25 cellular contexts compared by ENCODE assay signal in the genomic region with DNA sequence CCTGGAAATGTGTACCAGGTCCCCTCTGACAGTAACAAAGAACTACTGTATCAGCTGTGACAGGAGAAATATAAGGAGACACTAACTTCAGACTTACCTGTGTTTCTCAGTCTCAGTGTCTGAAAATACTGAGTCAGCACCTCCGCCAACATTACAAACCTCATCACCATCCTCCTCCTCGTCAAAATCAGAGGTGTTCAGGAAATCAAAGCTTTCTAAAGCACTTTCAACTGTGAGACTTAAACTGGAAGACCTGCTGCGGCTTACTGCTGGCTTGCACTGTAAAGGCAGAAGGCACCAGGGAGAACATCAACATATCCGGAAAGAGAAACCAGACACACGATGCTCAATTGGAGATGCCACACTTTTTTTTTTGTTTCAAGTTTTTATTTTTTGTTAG. TPM values are rescaled to one million over a fixed set of nuclear protein-coding genes. Genes with fewer than 3 reads are reported as not detected.
A peak's percentile ranks its signal among the peaks of the same experiment; 100 is the strongest.
DNase-seq lines count a peak whose midpoint lies in the region; ATAC-seq, FAIRE-seq and TF ChIP-seq lines count a peak whose summit lies in the region.
"Had no signal": no experiment of that assay in that cellular context is flagged by ENCODE, and none has a peak within 500 bp of the region (broad histone marks: within the 10 kb centered on the region; RNA-seq: fewer than 3 reads in every experiment).

No MANE protein-coding gene starts in this region.

- no peak overlapping the region for H3K27ac ChIP-seq in A549
- peak overlapping the region; percentile 39 for H3K27ac ChIP-seq in CD4-positive, CD25-positive, alpha-beta regulatory T cell (ENCODE audit: insufficient read depth, low read length, poor library complexity, severe bottlenecking)
- H3K27ac ChIP-seq in effector memory CD4-positive, alpha-beta T cell (ENCODE audit: insufficient read depth, low read length, poor library complexity, severe bottlenecking), result peak overlapping the region; percentile 26
- H3K27ac ChIP-seq: esophagus muscularis mucosa, gastrocnemius medialis, neural progenitor cell, vagina had no signal

- no peak for TF ChIP-seq RAD21 in A549 (conservative IDR thresholded peaks at IDR 0.05 in 1 of 2, IDR thresholded peaks at IDR 0.05 in 1 of 2)

- H3K4me1 Mint-ChIP-seq in CD4-positive, CD25-positive, alpha-beta regulatory T cell, result peaks cover 26 to 90% (median 44%) of the 10 kb centered on the region in 4 donors
- H3K4me1 Mint-ChIP-seq in activated CD4-positive, alpha-beta memory T cell treated with anti-CD3 and anti-CD28 coated beads, Interleukin-2, amount 10 ng/mL, durations not matched to agents 7 days and 5 days, result peaks cover 58% of the 10 kb centered on the region
- H3K4me1 Mint-ChIP-seq in glutamatergic neuron (ENCODE audit: low read depth, unreplicated experiment), result no peaks in the 10 kb centered on the region

- H3K27ac Mint-ChIP-seq in CD4-positive, CD25-positive, alpha-beta regulatory T cell, result peak overlapping the region in 1 of 3 donors; percentile 70
- H3K27ac Mint-ChIP-seq in activated CD4-positive, alpha-beta memory T cell treated with anti-CD3 and anti-CD28 coated beads, Interleukin-2, amount 10 ng/mL, durations not matched to agents 7 days and 5 days, result peak overlapping the region; percentile 5
- H3K27ac Mint-ChIP-seq in glutamatergic neuron (ENCODE audit: unreplicated experiment), result no peak overlapping the region
- H3K27ac Mint-ChIP-seq: neural progenitor cell, progenitor cell of endocrine pancreas had no signal

- TF ChIP-seq CTCF in A549 (IDR thresholded peaks at IDR 0.05) (no peak), glutamatergic neuron (IDR thresholded peaks at IDR 0.05; ENCODE audit: partially characterized antibody, unreplicated experiment) (no peak)

- no peaks in the 10 kb centered on the region for H3K4me1 ChIP-seq in A549
- H3K4me1 ChIP-seq in CD4-positive, CD25-positive, alpha-beta regulatory T cell (ENCODE audit: control insufficient read depth, insufficient read depth, low read length, poor library complexity, severe bottlenecking), result peaks cover 23% of the 10 kb centered on the region
- H3K4me1 ChIP-seq in effector memory CD4-positive, alpha-beta T cell (ENCODE audit: control insufficient read depth, insufficient read depth, low read length, poor library complexity, severe bottlenecking), result peaks cover 19% of the 10 kb centered on the region
- H3K4me1 ChIP-seq: gastrocnemius medialis, neural progenitor cell had no signal

- no peak for TF ChIP-seq EP300 in A549 (IDR thresholded peaks at IDR 0.05)

- no peak for FAIRE-seq in A549 (lab: Jason Lieb, UNC)
- FAIRE-seq: GM12878, islet of Langerhans had no signal

- H3K9me3 ChIP-seq in A549, result no peaks in the 10 kb centered on the region
- no peaks in the 10 kb centered on the region for H3K9me3 ChIP-seq in CD4-positive, CD25-positive, alpha-beta regulatory T cell (ENCODE audit: control insufficient read depth in 2 of 2, low read length in 2 of 2)
- H3K9me3 ChIP-seq in effector memory CD4-positive, alpha-beta T cell (ENCODE audit: control insufficient read depth, low read length), result no peaks in the 10 kb centered on the region
- H3K9me3 ChIP-seq: esophagus muscularis mucosa, gastrocnemius medialis, vagina had no signal

- CTCF ChIA-PET in A549 (lab: Yijun Ruan, JAX), result interaction anchor here (0.8 to 0.9 kb wide), 2 partner anchors 9 to 47 kb away, joined by 3 read pairs; no protein-coding TSS in a partner anchor
- CTCF ChIA-PET in activated CD4-positive, alpha-beta memory T cell treated with anti-CD3 and anti-CD28 coated beads, Interleukin-2, amount 10 ng/mL, durations not matched to agents 7 days and 5 days (lab: Charles Lee), result interaction anchor here (0.7 kb wide), 1 partner anchor 204 kb away, joined by 4 read pairs; no protein-coding TSS in a partner anchor

- H3K9me3 Mint-ChIP-seq in CD4-positive, CD25-positive, alpha-beta regulatory T cell, result peaks cover 0 to 1% (median 0%) of the 10 kb centered on the region in 7 donors
- H3K9me3 Mint-ChIP-seq in activated CD4-positive, alpha-beta memory T cell treated with anti-CD3 and anti-CD28 coated beads, Interleukin-2, amount 10 ng/mL, durations not matched to agents 7 days and 5 days, result peaks cover 4% of the 10 kb centered on the region
- peaks cover 2% of the 10 kb centered on the region for H3K9me3 Mint-ChIP-seq in glutamatergic neuron (ENCODE audit: unreplicated experiment)
- H3K9me3 Mint-ChIP-seq: brain, neural progenitor cell had no signal

- H3K4me2 ChIP-seq in A549, result no peak overlapping the region
- H3K4me2 ChIP-seq: neural progenitor cell had no signal

- H3K4me3 Mint-ChIP-seq in CD4-positive, CD25-positive, alpha-beta regulatory T cell, result peak overlapping the region in 1 of 4 donors; percentile 41
- no peak overlapping the region for H3K4me3 Mint-ChIP-seq in activated CD4-positive, alpha-beta memory T cell treated with anti-CD3 and anti-CD28 coated beads, Interleukin-2, amount 10 ng/mL, durations not matched to agents 7 days and 5 days
- no peak overlapping the region for H3K4me3 Mint-ChIP-seq in glutamatergic neuron (ENCODE audit: unreplicated experiment)
- H3K4me3 Mint-ChIP-seq: brain, neural progenitor cell had no signal

- ATAC-seq in A549 (no peak), HG02884 (IDR thresholded peaks at IDR 0.05; ENCODE audit: unreplicated experiment) (no peak)
- peak in 1 of 2 donors; percentile 29 for ATAC-seq in CD4-positive, CD25-positive, alpha-beta regulatory T cell (ENCODE audit: low read depth in 2 of 2)
- ATAC-seq: gastrocnemius medialis, GM12878 had no signal

- WGBS in A549 (ENCODE audit: missing lambda C conversion rate), result 60% methylated on average over 5 of the region's 5 CpGs

- peaks cover 87% of the 10 kb centered on the region for H3K36me3 ChIP-seq in CD4-positive, CD25-positive, alpha-beta regulatory T cell (ENCODE audit: control insufficient read depth, insufficient read depth, low read length)
- peaks cover 79% of the 10 kb centered on the region for H3K36me3 ChIP-seq in effector memory CD4-positive, alpha-beta T cell (ENCODE audit: control insufficient read depth, insufficient read depth, low read length)
- H3K36me3 ChIP-seq: neural progenitor cell had no signal

- no peak for TF ChIP-seq POLR2A in A549 (IDR thresholded peaks at IDR 0.05; ENCODE audit: low read length)

- DNase-seq in A549 (ENCODE audit: low read depth in 1 of 2, low spot score in 1 of 2) (no peak), SW480 (ENCODE audit: low spot score) (no peak), glutamatergic neuron (no peak)
- no peak for DNase-seq in CD4-positive, CD25-positive, alpha-beta regulatory T cell
- no peak for DNase-seq in activated CD4-positive, alpha-beta memory T cell treated with anti-CD3 and anti-CD28 coated beads, Interleukin-2, amount 10 ng/mL, durations not matched to agents 7 days and 5 days
- DNase-seq in effector memory CD4-positive, alpha-beta T cell, result no peak
- DNase-seq: activated CD4-positive, CD25-positive, alpha-beta regulatory T cell treated with anti-CD3 and anti-CD28 coated beads, Interleukin-2, amount 50 U/mL, for 72 hours; activated CD8-positive, alpha-beta memory T cell treated with anti-CD3 and anti-CD28 coated beads, Interleukin-2, amount 50 U/mL, for 4 hours; DMS79 treated with DMSO at 0.1 percent for 48 hours; gastrocnemius medialis; hypothalamus; KG1; NCI-H187; stimulated activated CD8-positive, alpha-beta memory T cell treated with anti-CD3 and anti-CD28 coated beads, Interleukin-4, amount 100 ng/mL, for 48 hours had no signal

- H3K27me3 ChIP-seq in CD4-positive, CD25-positive, alpha-beta regulatory T cell (ENCODE audit: control insufficient read depth, insufficient read depth, low read length), result no peaks in the 10 kb centered on the region
- no peaks in the 10 kb centered on the region for H3K27me3 ChIP-seq in effector memory CD4-positive, alpha-beta T cell (replicated peaks; ENCODE audit: control insufficient read depth, insufficient read depth, low read length, poor library complexity, severe bottlenecking)
- H3K27me3 ChIP-seq: esophagus muscularis mucosa, gastrocnemius medialis, neural progenitor cell, vagina had no signal

- POLR2A ChIA-PET in A549 (lab: Yijun Ruan, JAX), result no interaction called here
- POLR2A ChIA-PET in activated CD4-positive, alpha-beta memory T cell treated with anti-CD3 and anti-CD28 coated beads, Interleukin-2, amount 10 ng/mL, durations not matched to agents 7 days and 5 days (lab: Charles Lee), result no interaction called here

- H3K4me3 ChIP-seq in A549, result no peak overlapping the region
- no peak overlapping the region for H3K4me3 ChIP-seq in CD4-positive, CD25-positive, alpha-beta regulatory T cell (ENCODE audit: low read depth, low read length)
- no peak overlapping the region for H3K4me3 ChIP-seq in effector memory CD4-positive, alpha-beta T cell (ENCODE audit: insufficient read depth, low read depth, low read length, poor library complexity, severe bottlenecking)
- H3K4me3 ChIP-seq: esophagus muscularis mucosa, gastrocnemius medialis, GM12878, neural progenitor cell, vagina had no signal

- H3K27me3 Mint-ChIP-seq in CD4-positive, CD25-positive, alpha-beta regulatory T cell, result no peaks in the 10 kb centered on the region
- H3K27me3 Mint-ChIP-seq in activated CD4-positive, alpha-beta memory T cell treated with anti-CD3 and anti-CD28 coated beads, Interleukin-2, amount 10 ng/mL, durations not matched to agents 7 days and 5 days, result no peaks in the 10 kb centered on the region
- peaks cover 4% of the 10 kb centered on the region for H3K27me3 Mint-ChIP-seq in glutamatergic neuron (ENCODE audit: unreplicated experiment)
- H3K27me3 Mint-ChIP-seq: progenitor cell of endocrine pancreas had no signal

- peaks cover 72% of the 10 kb centered on the region for H3K36me3 Mint-ChIP-seq in CD4-positive, CD25-positive, alpha-beta regulatory T cell
- peaks cover 92% of the 10 kb centered on the region for H3K36me3 Mint-ChIP-seq in activated CD4-positive, alpha-beta memory T cell treated with anti-CD3 and anti-CD28 coated beads, Interleukin-2, amount 10 ng/mL, durations not matched to agents 7 days and 5 days (ENCODE audit: low read depth)
- H3K36me3 Mint-ChIP-seq in glutamatergic neuron (ENCODE audit: unreplicated experiment), result peaks cover 7% of the 10 kb centered on the region
- H3K36me3 Mint-ChIP-seq: neural progenitor cell had no signal

TF ChIP-seq in A549, 52 proteins besides CTCF, POLR2A, EP300 and RAD21 (continues in another document):
- TF ChIP-seq RFX5 (IDR thresholded peaks at IDR 0.05) (no peak), CHD2 (IDR thresholded peaks at IDR 0.05; ENCODE audit: low read length, partially characterized antibody) (no peak), POLR2AphosphoS2 (conservative IDR thresholded peaks at IDR 0.05; ENCODE audit: low read length) (no peak)

RNA-seq across cellular contexts. Expression of a gene that starts 40.3 kb away (rescaled TPM):
- polyA plus RNA-seq in A549 (2011; rRNA removed) (not detected in 2 replicates), A549 (2017; fragmentation: RNase III; extraction: RNeasy Plus Mini Kit Qiagen cat#74134 plus additional on column Dnase treatment) (not detected in 3 replicates)
- polyA plus RNA-seq in A549 (2012; cell fraction: cytosol; rRNA removed), result not detected in 2 replicates
- not detected in 2 replicates for polyA plus RNA-seq in A549 (2012; cell fraction: nucleus; rRNA removed)
- polyA minus RNA-seq in A549 (2011; rRNA and poly(A)+ RNA removed), result not detected in 2 replicates
- 1.8 TPM for total RNA-seq in CD4-positive, CD25-positive, alpha-beta regulatory T cell
- polyA plus RNA-seq in CD4-positive, CD25-positive, alpha-beta regulatory T cell, result under 1 TPM in 2 of 4 donors, not detected in 2; 0.27 to 0.29 TPM
- total RNA-seq in activated CD4-positive, alpha-beta memory T cell treated with anti-CD3 and anti-CD28 coated beads, Interleukin-2, amount 10 ng/mL, durations not matched to agents 7 days and 5 days, result 1 to 10 TPM; 1.2 to 1.5 TPM
- 0.54 TPM for total RNA-seq in glutamatergic neuron (ENCODE audit: unreplicated experiment)
- total RNA-seq: esophagus muscularis mucosa, gastrocnemius medialis, GM12878, lower leg skin, mononuclear cell, progenitor cell of endocrine pancreas, temporal lobe, vagina had no signal

Comparison
In these comparisons a context has a peak if more than half of its experiments do, and no peak if none do; other contexts are left out.
1. H3K27ac ChIP-seq: peak in CD4-positive, CD25-positive, alpha-beta regulatory T cell (single experiment) and effector memory CD4-positive, alpha-beta T cell (single experiment); none in A549 (0 of 2).